Comparison of ENCODE assay signal across 23 cellular contexts in the genomic region with DNA sequence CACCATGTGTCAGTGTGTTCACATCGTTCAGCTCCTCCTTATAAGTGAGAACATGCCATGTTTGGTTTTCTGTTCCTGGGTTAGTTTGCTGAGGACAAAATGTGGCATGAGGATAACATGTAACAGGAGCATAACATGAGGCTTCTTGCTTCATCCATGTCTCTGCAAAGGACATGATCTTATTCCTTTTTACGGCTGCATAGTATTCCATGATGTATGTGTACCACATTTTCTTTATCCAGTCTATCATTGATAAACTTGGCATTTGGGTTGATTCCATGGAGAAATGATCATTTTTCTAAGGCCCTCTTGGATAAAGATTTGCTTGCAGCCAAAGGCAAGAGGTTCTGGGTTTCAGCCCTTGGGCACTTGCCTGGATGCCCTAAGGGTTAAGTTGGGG.
"Had no signal": no experiment of that assay in that cellular context is flagged by ENCODE, and none has a peak within 500 bp of the region (broad histone marks: within the 10 kb centered on the region; RNA-seq: fewer than 3 reads in every experiment).

No MANE protein-coding gene starts in this region.

- H3K4me1 ChIP-seq: foreskin keratinocyte, left lung, lower lobe of right lung had no signal

- H3K4me3 Mint-ChIP-seq: dendritic cell treated with granulocyte-macrophage colony-stimulating factor and Interleukin-4, amounts not matched to agents 40 ng/mL and 50 ng/mL, for 4 days; effector memory CD8-positive, alpha-beta T cell; endodermal cell; immature natural killer cell; memory B cell; naive thymus-derived CD4-positive, alpha-beta T cell had no signal

- H3K4me2 ChIP-seq: hepatocyte had no signal

- H2AFZ ChIP-seq: hepatocyte had no signal

- H3K4me3 ChIP-seq: esophagus muscularis mucosa, gastroesophageal sphincter, heart left ventricle, hepatocyte, left lung, lower lobe of right lung had no signal

- H3K27ac ChIP-seq: esophagus muscularis mucosa, foreskin keratinocyte, gastroesophageal sphincter, heart left ventricle, hepatocyte, left lung, lower lobe of right lung had no signal

- H3K36me3 Mint-ChIP-seq: immature natural killer cell, memory B cell had no signal

- H3K27me3 ChIP-seq: esophagus muscularis mucosa, foreskin keratinocyte, gastroesophageal sphincter, heart left ventricle, hepatocyte, left lung had no signal

- ATAC-seq: effector memory CD8-positive, alpha-beta T cell; foreskin keratinocyte; gastroesophageal sphincter; heart left ventricle; left cardiac atrium; left lung; left ventricle myocardium superior; lower lobe of right lung; naive thymus-derived CD4-positive, alpha-beta T cell had no signal

- H3K27me3 Mint-ChIP-seq: dendritic cell treated with granulocyte-macrophage colony-stimulating factor and Interleukin-4, amounts not matched to agents 40 ng/mL and 50 ng/mL, for 4 days had no signal

- H3K9me3 ChIP-seq: esophagus muscularis mucosa, gastroesophageal sphincter, heart left ventricle, left lung, lower lobe of right lung had no signal

- DNase-seq: cortex of kidney; effector CD8-positive, alpha-beta T cell; effector memory CD8-positive, alpha-beta T cell; endodermal cell; foreskin keratinocyte; heart left ventricle; hypothalamus; immature natural killer cell; islet precursor cell; kidney; kidney glomerular epithelial cell; left cardiac atrium; left lung; left ventricle myocardium superior; lower lobe of right lung; mesendoderm; midbrain; naive thymus-derived CD4-positive, alpha-beta T cell had no signal

- H3K9me3 Mint-ChIP-seq: dendritic cell treated with granulocyte-macrophage colony-stimulating factor and Interleukin-4, amounts not matched to agents 40 ng/mL and 50 ng/mL, for 4 days; effector memory CD8-positive, alpha-beta T cell; endodermal cell; immature natural killer cell; memory B cell had no signal

- H3K27ac Mint-ChIP-seq: dendritic cell treated with granulocyte-macrophage colony-stimulating factor and Interleukin-4, amounts not matched to agents 40 ng/mL and 50 ng/mL, for 4 days; effector memory CD8-positive, alpha-beta T cell; endodermal cell; immature natural killer cell; memory B cell had no signal

- H3K36me3 ChIP-seq: esophagus muscularis mucosa, gastroesophageal sphincter, heart left ventricle, left lung, lower lobe of right lung had no signal

- H3K4me1 Mint-ChIP-seq: endodermal cell, immature natural killer cell, memory B cell had no signal
